Comparison of ENCODE assay signal across 30 cellular contexts in the genomic region with DNA sequence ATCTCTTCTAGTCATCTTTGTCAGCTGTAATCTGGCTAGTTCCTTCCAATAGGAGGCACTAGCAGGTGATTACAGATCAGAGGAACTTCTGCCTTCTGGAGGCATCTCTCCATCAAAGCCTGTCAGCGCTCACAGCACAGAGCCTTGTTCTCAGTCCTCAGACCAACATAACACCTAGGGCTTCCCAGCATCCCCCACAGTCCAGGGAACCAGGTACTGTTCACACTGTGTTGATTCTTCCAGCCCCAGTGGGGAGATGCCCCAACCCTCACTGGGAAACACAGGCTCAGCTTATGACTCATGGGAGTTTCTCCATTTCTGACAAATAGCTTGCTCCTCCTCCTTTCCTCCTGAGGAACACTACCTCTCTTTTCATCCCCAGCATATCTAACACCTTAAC.
"Had no signal": no experiment of that assay in that cellular context is flagged by ENCODE, and none has a peak within 500 bp of the region (broad histone marks: within the 10 kb centered on the region; RNA-seq: fewer than 3 reads in every experiment).

No MANE protein-coding gene starts in this region.

- H3K36me3 Mint-ChIP-seq: activated naive CD4-positive, alpha-beta T cell treated with anti-CD3 and anti-CD28 coated beads, Interleukin-2, amount 10 ng/mL, durations not matched to agents 7 days and 5 days; activated naive CD8-positive, alpha-beta T cell treated with anti-CD3 and anti-CD28 coated beads, Interleukin-2, amount 10 ng/mL, durations not matched to agents 7 days and 5 days; brain; natural killer cell treated with Interleukin-12 subunit alpha and Interleukin-12 subunit beta and Interleukin-15 and Interleukin-18, amount 100 ng/mL, for 72 hours; type B pancreatic cell had no signal

- H3K36me3 ChIP-seq: ascending aorta, heart left ventricle, left lung, neutrophil, right lobe of liver, thoracic aorta, vagina had no signal

- H3K4me1 Mint-ChIP-seq: activated B cell treated with CpG ODN at 0.5 μM for 24 hours; activated naive CD4-positive, alpha-beta T cell treated with anti-CD3 and anti-CD28 coated beads, Interleukin-2, amount 10 ng/mL, durations not matched to agents 7 days and 5 days; activated naive CD8-positive, alpha-beta T cell treated with anti-CD3 and anti-CD28 coated beads, Interleukin-2, amount 10 ng/mL, durations not matched to agents 7 days and 5 days; brain had no signal

- H3K4me3 Mint-ChIP-seq: activated B cell treated with CpG ODN at 0.5 μM for 24 hours; activated CD8-positive, alpha-beta T cell treated with anti-CD3 and anti-CD28 coated beads, Interleukin-2, amount 10 ng/mL, durations not matched to agents 7 days and 5 days; activated naive CD4-positive, alpha-beta T cell treated with anti-CD3 and anti-CD28 coated beads, Interleukin-2, amount 10 ng/mL, durations not matched to agents 7 days and 5 days; activated naive CD8-positive, alpha-beta T cell treated with anti-CD3 and anti-CD28 coated beads, Interleukin-2, amount 10 ng/mL, durations not matched to agents 7 days and 5 days; activated T-cell treated with anti-CD3 and anti-CD28 coated beads, Interleukin-2, amount 50 U/mL, for 72 hours; brain; natural killer cell treated with Interleukin-12 subunit alpha and Interleukin-12 subunit beta and Interleukin-15 and Interleukin-18, amount 100 ng/mL, for 72 hours; stimulated activated naive CD8-positive, alpha-beta T cell treated with anti-CD3 and anti-CD28 coated beads, Interleukin-15, Interleukin-2, amounts not matched to agents 100 ng/mL and 50 ng/mL, for 24 hours; type B pancreatic cell had no signal

- H3K27ac Mint-ChIP-seq: activated B cell treated with CpG ODN at 0.5 μM for 24 hours; activated CD8-positive, alpha-beta T cell treated with anti-CD3 and anti-CD28 coated beads, Interleukin-2, amount 10 ng/mL, durations not matched to agents 7 days and 5 days; activated naive CD4-positive, alpha-beta T cell treated with anti-CD3 and anti-CD28 coated beads, Interleukin-2, amount 10 ng/mL, durations not matched to agents 7 days and 5 days; activated naive CD8-positive, alpha-beta T cell treated with anti-CD3 and anti-CD28 coated beads, Interleukin-2, amount 10 ng/mL, durations not matched to agents 7 days and 5 days; activated T-cell treated with anti-CD3 and anti-CD28 coated beads, Interleukin-2, amount 50 U/mL, for 72 hours; brain; natural killer cell treated with Interleukin-12 subunit alpha and Interleukin-12 subunit beta and Interleukin-15 and Interleukin-18, amount 100 ng/mL, for 72 hours; progenitor cell of endocrine pancreas; stimulated activated naive CD8-positive, alpha-beta T cell treated with anti-CD3 and anti-CD28 coated beads, Interleukin-15, Interleukin-2, amounts not matched to agents 100 ng/mL and 50 ng/mL, for 24 hours; type B pancreatic cell had no signal

- H3K27ac ChIP-seq: ascending aorta, coronary artery, dorsolateral prefrontal cortex, heart left ventricle, left lung, neutrophil, right lobe of liver, thoracic aorta, vagina had no signal

- H3K4me1 ChIP-seq: ascending aorta, heart left ventricle, left lung, right lobe of liver, vagina had no signal

- H3K9me3 Mint-ChIP-seq: activated B cell treated with CpG ODN at 0.5 μM for 24 hours; activated naive CD4-positive, alpha-beta T cell treated with anti-CD3 and anti-CD28 coated beads, Interleukin-2, amount 10 ng/mL, durations not matched to agents 7 days and 5 days; activated naive CD8-positive, alpha-beta T cell treated with anti-CD3 and anti-CD28 coated beads, Interleukin-2, amount 10 ng/mL, durations not matched to agents 7 days and 5 days; activated T-cell treated with anti-CD3 and anti-CD28 coated beads, Interleukin-2, amount 50 U/mL, for 72 hours; type B pancreatic cell had no signal

- H3K9me3 ChIP-seq: ascending aorta, heart left ventricle, left lung, mucosa of descending colon, neutrophil, right lobe of liver, thoracic aorta, vagina had no signal

- H3K4me3 ChIP-seq: ascending aorta, coronary artery, dorsolateral prefrontal cortex, heart left ventricle, left lung, lung, mucosa of descending colon, right lobe of liver, thoracic aorta, vagina had no signal

- H3K27me3 Mint-ChIP-seq: activated B cell treated with CpG ODN at 0.5 μM for 24 hours; activated naive CD4-positive, alpha-beta T cell treated with anti-CD3 and anti-CD28 coated beads, Interleukin-2, amount 10 ng/mL, durations not matched to agents 7 days and 5 days; brain; natural killer cell treated with Interleukin-12 subunit alpha and Interleukin-12 subunit beta and Interleukin-15 and Interleukin-18, amount 100 ng/mL, for 72 hours; stimulated activated naive CD8-positive, alpha-beta T cell treated with anti-CD3 and anti-CD28 coated beads, Interleukin-15, Interleukin-2, amounts not matched to agents 100 ng/mL and 50 ng/mL, for 24 hours; type B pancreatic cell had no signal

- DNase-seq: activated B cell treated with CpG ODN at 0.5 μM for 24 hours; activated CD8-positive, alpha-beta T cell treated with anti-CD3 and anti-CD28 coated beads, Interleukin-2, amount 10 ng/mL, durations not matched to agents 7 days and 5 days; activated effector memory CD4-positive, alpha-beta T cell treated with Interleukin-2 at 50 U/mL for 16 hours; activated naive CD4-positive, alpha-beta T cell treated with anti-CD3 and anti-CD28 coated beads, Interleukin-2, amount 10 ng/mL, durations not matched to agents 7 days and 5 days; activated naive CD8-positive, alpha-beta T cell treated with anti-CD3 and anti-CD28 coated beads, Interleukin-2, amount 10 ng/mL, durations not matched to agents 7 days and 5 days; activated T-cell treated with anti-CD3 and anti-CD28 coated beads for 4 hours; activated T-cell treated with anti-CD3 and anti-CD28 coated beads, Interleukin-2, amount 50 U/mL, for 72 hours; dorsolateral prefrontal cortex; effector memory CD4-positive, alpha-beta T cell; foreskin fibroblast; heart left ventricle; hypothalamus; kidney glomerular epithelial cell; left lung; mucosa of descending colon; right lobe of liver; stimulated activated CD4-positive, alpha-beta T cell treated with anti-CD3 and anti-CD28 coated beads, Interleukin-4, amount 100 ng/mL, for 1 hour; T-helper 2 cell had no signal

- H3K27me3 ChIP-seq: ascending aorta, dorsolateral prefrontal cortex, heart left ventricle, left lung, neutrophil, right lobe of liver, vagina had no signal

- ATAC-seq: activated CD8-positive, alpha-beta T cell treated with anti-CD3 and anti-CD28 coated beads, Interleukin-2, amount 10 ng/mL, durations not matched to agents 7 days and 5 days; activated T-cell treated with anti-CD3 and anti-CD28 coated beads, Interleukin-2, amount 50 U/mL, for 72 hours; esophagus mucosa; heart left ventricle; left lung; mucosa of descending colon; natural killer cell treated with Interleukin-12 subunit alpha and Interleukin-12 subunit beta and Interleukin-15 and Interleukin-18, amount 100 ng/mL, for 72 hours; right lobe of liver had no signal
